ENCODE assay signal across 24 cellular contexts in the genomic region with DNA sequence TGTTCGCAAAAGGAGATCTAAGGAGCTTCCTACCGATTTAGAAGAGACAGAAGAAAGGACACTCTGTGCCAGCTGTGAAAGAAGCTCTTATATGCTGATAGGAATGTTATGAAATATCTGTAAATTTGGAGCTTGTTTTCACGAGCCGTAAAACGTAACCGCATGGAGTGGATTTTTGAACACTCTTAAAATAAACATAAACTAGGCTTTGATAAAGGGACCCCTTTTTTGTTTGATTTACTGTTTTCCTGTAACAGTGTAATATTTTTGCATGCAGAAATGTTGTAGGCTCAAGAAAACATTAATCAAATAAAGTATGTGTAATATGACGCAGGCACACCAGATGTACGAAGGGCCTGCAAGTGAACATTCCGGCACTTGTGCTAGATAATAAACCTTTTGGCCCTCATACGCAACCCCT.
DNase-seq lines count a peak whose midpoint lies in the region; TF ChIP-seq lines count a peak whose summit lies in the region.
"Had no signal": no experiment of that assay in that cellular context is flagged by ENCODE, and none has a peak within 500 bp of the region (broad histone marks: within the 10 kb centered on the region; RNA-seq: fewer than 3 reads in every experiment).

No MANE protein-coding gene starts in this region.

- no TSS peak for BruUV-seq in Calu3 (replicated peaks; lab: Mats Ljungman, UMichigan)

- TF ChIP-seq CTCF in dorsolateral prefrontal cortex (IDR thresholded peaks at IDR 0.05 in 54 of 56, conservative IDR thresholded peaks at IDR 0.05 in 2 of 56; ENCODE audit: low read depth in 1 of 56, partially characterized antibody in 56 of 56), result no peak
- no peak for TF ChIP-seq CTCF in smooth muscle cell (IDR thresholded peaks at IDR 0.05; ENCODE audit: borderline replicate concordance, insufficient read depth, poor library complexity, severe bottlenecking)
- TF ChIP-seq CTCF in Calu3 (IDR thresholded peaks at IDR 0.05; ENCODE audit: unreplicated experiment), result no peak

- intact Hi-C loops in dorsolateral prefrontal cortex (cut with DNase I), result no loop called here
- intact Hi-C loops in Calu3 (cut with micrococcal nuclease; ENCODE audit: unreplicated experiment), result no loop called here

- no peak overlapping the region for H3K4me3 Mint-ChIP-seq in Calu3 (ENCODE audit: low read depth, unreplicated experiment)
- H3K4me3 Mint-ChIP-seq: activated CD4-positive, alpha-beta T cell treated with anti-CD3 and anti-CD28 coated beads, Interleukin-2, amount 10 ng/mL, durations not matched to agents 24 days and 14 days; activated naive CD8-positive, alpha-beta T cell treated with anti-CD3 and anti-CD28 coated beads, Interleukin-2, amount 50 U/mL, for 24 hours; activated T-cell treated with anti-CD3 and anti-CD28 coated beads, Interleukin-2, amount 50 U/mL, for 24 hours; CD14-positive monocyte; natural killer cell; stimulated activated naive B cell treated with anti-CD40 and anti-IgM and Interleukin-4, amounts not matched to agents 10 μg/mL and 1 μg/mL and 100 μg/mL, for 72 hours had no signal

- H3K4me1 ChIP-seq in smooth muscle cell (ENCODE audit: low read depth), result no peaks in the 10 kb centered on the region
- H3K4me1 ChIP-seq: left lung, pancreas, testis had no signal

- no peaks in the 10 kb centered on the region for H3K36me3 Mint-ChIP-seq in Calu3 (ENCODE audit: insufficient read depth, unreplicated experiment)
- H3K36me3 Mint-ChIP-seq: CD14-positive monocyte; natural killer cell; stimulated activated naive B cell treated with anti-CD40 and anti-IgM and Interleukin-4, amounts not matched to agents 10 μg/mL and 1 μg/mL and 100 μg/mL, for 72 hours had no signal

- H3K79me2 ChIP-seq in smooth muscle cell (ENCODE audit: low read depth), result no peaks in the 10 kb centered on the region

- peak; percentile 60 for DNase-seq in HCEC 1CT
- no peak for DNase-seq in dorsolateral prefrontal cortex
- peak; percentile 30 for DNase-seq in iris pigment epithelial cell (ENCODE audit: low read depth)
- no peak for DNase-seq in smooth muscle cell (lab: John Stamatoyannopoulos, UW; ENCODE audit: unreplicated experiment)
- DNase-seq in hypothalamus (lab: John Stamatoyannopoulos, UW), result no peak
- DNase-seq in NCI-H524 treated with DMSO at 0.1 percent for 48 hours (lab: John Stamatoyannopoulos, UW), result no peak
- no peak for DNase-seq in Calu3
- DNase-seq: activated CD4-positive, alpha-beta T cell treated with anti-CD3 and anti-CD28 coated beads, Interleukin-2, amount 10 ng/mL, durations not matched to agents 24 days and 14 days; activated gamma-delta T cell; activated naive CD8-positive, alpha-beta T cell treated with anti-CD3 and anti-CD28 coated beads, Interleukin-2, amount 50 U/mL, for 24 hours; activated T-cell treated with anti-CD3 and anti-CD28 coated beads, Interleukin-2, amount 50 U/mL, for 24 hours; left lung; natural killer cell; NCI-H146; pancreas; PC-9; retina; Right ventricle myocardium superior; stimulated activated CD4-positive, alpha-beta T cell treated with anti-CD3 and anti-CD28 coated beads, Interleukin-12 subunit alpha, Interleukin-12 subunit beta, amount 100 ng/mL, for 4 hours; stimulated activated naive B cell treated with anti-CD40 and anti-IgM and Interleukin-4, amounts not matched to agents 10 μg/mL and 1 μg/mL and 100 μg/mL, for 72 hours; testis; WERI-Rb-1 had no signal

- H3K9me3 Mint-ChIP-seq in Calu3 (ENCODE audit: low read depth, unreplicated experiment), result no peaks in the 10 kb centered on the region
- H3K9me3 Mint-ChIP-seq: activated CD4-positive, alpha-beta T cell treated with anti-CD3 and anti-CD28 coated beads, Interleukin-2, amount 10 ng/mL, durations not matched to agents 24 days and 14 days; activated naive CD8-positive, alpha-beta T cell treated with anti-CD3 and anti-CD28 coated beads, Interleukin-2, amount 50 U/mL, for 24 hours; activated T-cell treated with anti-CD3 and anti-CD28 coated beads, Interleukin-2, amount 50 U/mL, for 24 hours; stimulated activated naive B cell treated with anti-CD40 and anti-IgM and Interleukin-4, amounts not matched to agents 10 μg/mL and 1 μg/mL and 100 μg/mL, for 72 hours had no signal

- H3K27me3 ChIP-seq in dorsolateral prefrontal cortex (no peaks in the 10 kb centered on the region), smooth muscle cell (ENCODE audit: low read depth) (no peaks in the 10 kb centered on the region)
- H3K27me3 ChIP-seq: left lung, pancreas, testis had no signal

- H3K9me3 ChIP-seq in smooth muscle cell (replicated peaks; ENCODE audit: low read depth), result no peaks in the 10 kb centered on the region
- H3K9me3 ChIP-seq: left lung, pancreas, testis had no signal

- CTCF ChIA-PET in Calu3 (lab: Charles Lee), result interaction anchor here (0.6 kb wide), 1 partner anchor 17 kb away, joined by 3 read pairs; no protein-coding TSS in a partner anchor

- H3K4me2 ChIP-seq in smooth muscle cell, result peak overlapping the region; percentile 31
- H3K4me2 ChIP-seq: PC-9 had no signal

- no peak overlapping the region for H3K9ac ChIP-seq in smooth muscle cell (ENCODE audit: low read depth)

- no peaks in the 10 kb centered on the region for H3K4me1 Mint-ChIP-seq in Calu3 (ENCODE audit: low read depth, unreplicated experiment)
- H3K4me1 Mint-ChIP-seq: activated CD4-positive, alpha-beta T cell treated with anti-CD3 and anti-CD28 coated beads, Interleukin-2, amount 10 ng/mL, durations not matched to agents 24 days and 14 days; activated naive CD8-positive, alpha-beta T cell treated with anti-CD3 and anti-CD28 coated beads, Interleukin-2, amount 50 U/mL, for 24 hours; CD14-positive monocyte; natural killer cell; stimulated activated naive B cell treated with anti-CD40 and anti-IgM and Interleukin-4, amounts not matched to agents 10 μg/mL and 1 μg/mL and 100 μg/mL, for 72 hours had no signal

- WGBS in smooth muscle cell (ENCODE audit: low lambda C conversion rate), result 66% methylated on average over 10 of the region's 10 CpGs

- no peak overlapping the region for H3K27ac Mint-ChIP-seq in Calu3 (ENCODE audit: unreplicated experiment)
- H3K27ac Mint-ChIP-seq: activated CD4-positive, alpha-beta T cell treated with anti-CD3 and anti-CD28 coated beads, Interleukin-2, amount 10 ng/mL, durations not matched to agents 24 days and 14 days; activated naive CD8-positive, alpha-beta T cell treated with anti-CD3 and anti-CD28 coated beads, Interleukin-2, amount 50 U/mL, for 24 hours; activated T-cell treated with anti-CD3 and anti-CD28 coated beads, Interleukin-2, amount 50 U/mL, for 24 hours; CD14-positive monocyte; natural killer cell; stimulated activated naive B cell treated with anti-CD40 and anti-IgM and Interleukin-4, amounts not matched to agents 10 μg/mL and 1 μg/mL and 100 μg/mL, for 72 hours had no signal

- peaks cover 3% of the 10 kb centered on the region for H3F3A ChIP-seq in smooth muscle cell (ENCODE audit: low read depth)

- peak overlapping the region in 4 of 59 donors; percentile 6 to 15 (median 11) for H3K4me3 ChIP-seq in dorsolateral prefrontal cortex
- H3K4me3 ChIP-seq in smooth muscle cell, result no peak overlapping the region
- H3K4me3 ChIP-seq: left lung, pancreas, PC-9, testis had no signal

- peaks cover 8% of the 10 kb centered on the region for H3K27me3 Mint-ChIP-seq in Calu3 (ENCODE audit: unreplicated experiment)
- H3K27me3 Mint-ChIP-seq: activated CD4-positive, alpha-beta T cell treated with anti-CD3 and anti-CD28 coated beads, Interleukin-2, amount 10 ng/mL, durations not matched to agents 24 days and 14 days; activated naive CD8-positive, alpha-beta T cell treated with anti-CD3 and anti-CD28 coated beads, Interleukin-2, amount 50 U/mL, for 24 hours; activated T-cell treated with anti-CD3 and anti-CD28 coated beads, Interleukin-2, amount 50 U/mL, for 24 hours; stimulated activated naive B cell treated with anti-CD40 and anti-IgM and Interleukin-4, amounts not matched to agents 10 μg/mL and 1 μg/mL and 100 μg/mL, for 72 hours had no signal

- peak overlapping the region; percentile 71 for H2AFZ ChIP-seq in smooth muscle cell (ENCODE audit: low read depth)
- H2AFZ ChIP-seq: PC-9 had no signal

- H4K20me1 ChIP-seq in smooth muscle cell (ENCODE audit: low read depth), result no peaks in the 10 kb centered on the region

- H3K36me3 ChIP-seq in smooth muscle cell (ENCODE audit: low read depth), result no peaks in the 10 kb centered on the region
- H3K36me3 ChIP-seq: left lung, pancreas, WERI-Rb-1 had no signal

- H3K27ac ChIP-seq in dorsolateral prefrontal cortex (peak overlapping the region in 42 of 59 donors; percentile 0 to 80 (median 44)), smooth muscle cell (ENCODE audit: low read depth) (no peak overlapping the region)
- H3K27ac ChIP-seq: HL-60, left lung, pancreas, PC-9, testis, WERI-Rb-1 had no signal

Comparison
In these comparisons a context has a peak if more than half of its experiments do, and no peak if none do; other contexts are left out.
1. DNase-seq: peak in HCEC 1CT (single experiment) and iris pigment epithelial cell (single experiment); none in dorsolateral prefrontal cortex (0 of 10), smooth muscle cell (single experiment), hypothalamus (0 of 51), NCI-H524 treated with DMSO at 0.1 percent for 48 hours (single experiment) and Calu3 (single experiment).